8 cellular contexts compared by ENCODE assay signal in genomic region chr15:89087830-89088604, GRCh38. TPM values are rescaled to one million over a fixed set of nuclear protein-coding genes. Genes with fewer than 3 reads are reported as not detected.
DNase-seq lines count a peak whose midpoint lies in the region; ATAC-seq and TF ChIP-seq lines count a peak whose summit lies in the region.

Gene ABHD2, plus strand, starts transcription at chr15:89088456. Its CDS starts 27,872 bp downstream, at chr15:89116328.

- H3K9me3 Mint-ChIP-seq in T-helper 2 cell treated with Interferon-gamma antibody and Interleukin-4, amounts not matched to agents 5 μg/mL and 100 μg/mL, for 36 hours: no peaks in the 10 kb centered on the region

- 1% methylated on average over 51 of the region's 51 CpGs for WGBS in right cardiac atrium
- 0% methylated on average over 51 of the region's 51 CpGs for WGBS in aorta, 2 donors

- H3K9me3 ChIP-seq in ascending aorta (no peaks in the 10 kb centered on the region), right cardiac atrium (ENCODE audit: control insufficient read depth, low read length) (no peaks in the 10 kb centered on the region), aorta (ENCODE audit: control insufficient read depth, low read length) (no peaks in the 10 kb centered on the region)

- no peak for TF ChIP-seq CTCF in ascending aorta (IDR thresholded peaks at IDR 0.05)

- intact Hi-C loops in ascending aorta (cut with DNase I): loop anchor here (1.0 to 5.0 kb wide), 6 partner anchors 31 to 175 kb away; partner anchors contain the start of gene MFGE8
- intact Hi-C loops in right cardiac atrium (cut with DNase I): no loop called here
- intact Hi-C loops in aorta (cut with DNase I): loop anchor here (5.0 to 10.0 kb wide), 2 partner anchors 66 to 87 kb away; no protein-coding TSS in a partner anchor

- peak; percentile 98 for ATAC-seq in GM18502 (IDR thresholded peaks at IDR 0.05; ENCODE audit: poor library complexity, unreplicated experiment)
- ATAC-seq in HG02970 (IDR thresholded peaks at IDR 0.05; ENCODE audit: low FRiP score, unreplicated experiment): peak; percentile 96
- peak; percentile 97 for ATAC-seq in right cardiac atrium
- ATAC-seq in aorta (ENCODE audit: low FRiP score): peak; percentile 97

- peaks cover 5% of the 10 kb centered on the region for H3K36me3 Mint-ChIP-seq in T-helper 2 cell treated with Interferon-gamma antibody and Interleukin-4, amounts not matched to agents 5 μg/mL and 100 μg/mL, for 36 hours (ENCODE audit: low read depth)

- no peak within 1 kb of the TSS for H3K4me3 Mint-ChIP-seq in T-helper 2 cell treated with Interferon-gamma antibody and Interleukin-4, amounts not matched to agents 5 μg/mL and 100 μg/mL, for 36 hours

- H3K27ac ChIP-seq in ascending aorta (peak within 1 kb of the TSS; percentile 96 to 98), right cardiac atrium (ENCODE audit: low read length) (peak within 1 kb of the TSS; percentile 92), rectal smooth muscle tissue (ENCODE audit: low read depth, low read length) (peak within 1 kb of the TSS; percentile 94), aorta (ENCODE audit: low read depth in 1 of 2, low read length in 2 of 2) (peak within 1 kb of the TSS; percentile 88 to 97)

- no peaks in the 10 kb centered on the region for H3K27me3 ChIP-seq in ascending aorta
- no peaks in the 10 kb centered on the region for H3K27me3 ChIP-seq in right cardiac atrium (ENCODE audit: control insufficient read depth, insufficient read depth)
- no peaks in the 10 kb centered on the region for H3K27me3 ChIP-seq in rectal smooth muscle tissue (ENCODE audit: control insufficient read depth, insufficient read depth, low read length)
- no peaks in the 10 kb centered on the region for H3K27me3 ChIP-seq in aorta (ENCODE audit: control insufficient read depth in 1 of 2, insufficient read depth in 2 of 2, low read length in 1 of 2)

- DNase-seq in NCI-H1930 (lab: John Stamatoyannopoulos, UW): peak; percentile 96 to 97
- peak; percentile 98 for DNase-seq in T-helper 2 cell treated with Interferon-gamma antibody and Interleukin-4, amounts not matched to agents 5 μg/mL and 100 μg/mL, for 36 hours (ENCODE audit: low spot score)
- DNase-seq in ascending aorta (ENCODE audit: low spot score in 2 of 2): peak; percentile 99 to 100
- peak; percentile 99 to 100 (median 99) for DNase-seq in right cardiac atrium
- DNase-seq in aorta: peak; percentile 99 to 100

- H3K27ac Mint-ChIP-seq in T-helper 2 cell treated with Interferon-gamma antibody and Interleukin-4, amounts not matched to agents 5 μg/mL and 100 μg/mL, for 36 hours: peak within 1 kb of the TSS; percentile 97

- no peaks in the 10 kb centered on the region for H3K27me3 Mint-ChIP-seq in T-helper 2 cell treated with Interferon-gamma antibody and Interleukin-4, amounts not matched to agents 5 μg/mL and 100 μg/mL, for 36 hours (ENCODE audit: low read depth)

- peak within 1 kb of the TSS; percentile 70 for H3K9ac ChIP-seq in rectal smooth muscle tissue (ENCODE audit: low read length)

- H3K4me1 Mint-ChIP-seq in T-helper 2 cell treated with Interferon-gamma antibody and Interleukin-4, amounts not matched to agents 5 μg/mL and 100 μg/mL, for 36 hours (ENCODE audit: low read depth): peaks cover 35% of the 10 kb centered on the region

- H3K4me3 ChIP-seq in ascending aorta (peak within 1 kb of the TSS; percentile 79 to 83), right cardiac atrium (ENCODE audit: low read length) (peak within 1 kb of the TSS; percentile 82), rectal smooth muscle tissue (ENCODE audit: low read length) (peak within 1 kb of the TSS; percentile 86), aorta (ENCODE audit: low read length in 2 of 2) (peak within 1 kb of the TSS; percentile 74 to 93)

- H3K36me3 ChIP-seq in ascending aorta (no peaks in the 10 kb centered on the region), rectal smooth muscle tissue (ENCODE audit: control insufficient read depth, insufficient read depth, low read length) (no peaks in the 10 kb centered on the region), aorta (ENCODE audit: control insufficient read depth in 1 of 2, insufficient read depth in 2 of 2, low read length in 1 of 2) (no peaks in the 10 kb centered on the region)

- H3K4me1 ChIP-seq in ascending aorta: peaks cover 6 to 28% of the 10 kb centered on the region in 2 donors
- H3K4me1 ChIP-seq in right cardiac atrium (ENCODE audit: control insufficient read depth, insufficient read depth, low read length): peaks cover 4% of the 10 kb centered on the region
- peaks cover 48% of the 10 kb centered on the region for H3K4me1 ChIP-seq in rectal smooth muscle tissue (ENCODE audit: control insufficient read depth, insufficient read depth, low read length)
- peaks cover 0 to 3% of the 10 kb centered on the region in 2 donors for H3K4me1 ChIP-seq in aorta (ENCODE audit: control insufficient read depth in 1 of 2, insufficient read depth in 2 of 2, low read length in 2 of 2)

RNA-seq across cellular contexts. Expression of gene ABHD2, which starts in this region (rescaled TPM):
- total RNA-seq in ascending aorta (228 TPM), right cardiac atrium (100 to 1,000 TPM; 108 to 179 (median 114) TPM), aorta (100 to 1,000 TPM; 135 to 221 TPM)
- polyA plus RNA-seq in right cardiac atrium (21.8 TPM), aorta (10 to 100 TPM in 1 of 2 donors, 1 to 10 TPM in 1; 9.1 to 29.9 TPM)

Comparison
In these comparisons a context has a peak if more than half of its experiments do, and no peak if none do; other contexts are left out.
1. Peak in every context shown above with its lines: DNase-seq, ATAC-seq, H3K4me3 ChIP-seq and H3K27ac ChIP-seq.
2. intact Hi-C loops: an anchor here in ascending aorta (1.0 to 5.0 kb wide) and aorta (5.0 to 10.0 kb wide); none called in right cardiac atrium.